In genomic region chr1:156750191-156750931, GRCh38 we compare ENCODE assay signal across 6 cellular contexts. TPM values are rescaled to one million over a fixed set of nuclear protein-coding genes. Genes with fewer than 3 reads are reported as not detected.
DNase-seq lines count a peak whose midpoint lies in the region; FAIRE-seq and TF ChIP-seq lines count a peak whose summit lies in the region.

No MANE protein-coding gene starts in this region.

- peak overlapping the region; percentile 80 for H3K4me2 ChIP-seq in parathyroid adenoma (ENCODE audit: low read length)

- no peaks in the 10 kb centered on the region for H3K9me3 ChIP-seq in colonic mucosa
- H3K9me3 ChIP-seq in parathyroid adenoma (ENCODE audit: control insufficient read depth, low read length), result no peaks in the 10 kb centered on the region

- peak overlapping the region; percentile 95 for H3K4me3 ChIP-seq in colonic mucosa
- peak overlapping the region; percentile 83 for H3K4me3 ChIP-seq in parathyroid adenoma (ENCODE audit: low read depth, low read length)

- TF ChIP-seq CTCF in D721Med (IDR thresholded peaks at IDR 0.05; ENCODE audit: insufficient read depth, missing control alignments), result no peak
- no peak for TF ChIP-seq CTCF in colonic mucosa (IDR thresholded peaks at IDR 0.05)
- no peak for TF ChIP-seq CTCF in parathyroid adenoma (IDR thresholded peaks at IDR 0.05)

- no peak for FAIRE-seq in D721Med (lab: Jason Lieb, UNC)
- FAIRE-seq in H54 (lab: Jason Lieb, UNC), result no peak

- H3K27ac ChIP-seq in colonic mucosa, result peak overlapping the region; percentile 94
- peak overlapping the region; percentile 99 for H3K27ac ChIP-seq in parathyroid adenoma

- H3K27me3 ChIP-seq in colonic mucosa (no peaks in the 10 kb centered on the region), parathyroid adenoma (ENCODE audit: control insufficient read depth, insufficient read depth, low read length) (no peaks in the 10 kb centered on the region)

- H3K79me2 ChIP-seq in parathyroid adenoma, result peaks cover 33% of the 10 kb centered on the region

- intact Hi-C loops in colonic mucosa (cut with DNase I), result no loop called here

- H3K36me3 ChIP-seq in colonic mucosa, result no peaks in the 10 kb centered on the region
- H3K36me3 ChIP-seq in parathyroid adenoma (ENCODE audit: control insufficient read depth, insufficient read depth, low read length), result no peaks in the 10 kb centered on the region

- peaks cover 27% of the 10 kb centered on the region for H3K4me1 ChIP-seq in colonic mucosa
- H3K4me1 ChIP-seq in parathyroid adenoma, result peaks cover 21% of the 10 kb centered on the region

- H3K9ac ChIP-seq in colonic mucosa (ENCODE audit: low read depth in 2 of 2, low read length in 2 of 2) (peak overlapping the region; percentile 98 to 99), parathyroid adenoma (peak overlapping the region; percentile 43)

- TF ChIP-seq POLR2A in H54 (IDR thresholded peaks at IDR 0.05; ENCODE audit: low read depth, low read length), result no peak

- peak; percentile 5 for DNase-seq in D721Med (ENCODE audit: insufficient read length, low spot score)
- DNase-seq in NCI-H526 (lab: John Stamatoyannopoulos, UW), result peak; percentile 69 to 85
- DNase-seq in colonic mucosa, result peak; percentile 73
- no peak for DNase-seq in H54 (ENCODE audit: insufficient read length, low spot score)
- DNase-seq in AG08395 (ENCODE audit: low spot score), result no peak

- no peak overlapping the region for H2AFZ ChIP-seq in parathyroid adenoma

RNA-seq across cellular contexts. Expression of gene HDGF, which starts 1.1 kb away (rescaled TPM):
- total RNA-seq in colonic mucosa, result 100 to 1,000 TPM; 215 to 438 TPM

RNA-seq across cellular contexts. Expression of gene MRPL24, which starts 9.5 kb away (rescaled TPM):
- total RNA-seq in colonic mucosa, result 10 to 100 TPM; 39.1 to 86.7 TPM

RNA-seq across cellular contexts. Expression of gene PRCC, which starts 17.0 kb away (rescaled TPM):
- 10 to 100 TPM; 57.1 to 58.7 TPM for total RNA-seq in colonic mucosa

RNA-seq across cellular contexts. Expression of gene ISG20L2, which starts 21.8 kb away (rescaled TPM):
- total RNA-seq in colonic mucosa, result 10 to 100 TPM; 23.4 to 30.0 TPM

RNA-seq across cellular contexts. Expression of gene METTL25B, which starts 22.1 kb away (rescaled TPM):
- total RNA-seq in colonic mucosa, result 10 to 100 TPM; 31.3 to 51.9 TPM

Comparison
In these comparisons a context has a peak if more than half of its experiments do, and no peak if none do; other contexts are left out.
1. DNase-seq: peak in D721Med (single experiment), NCI-H526 (2 of 2) and colonic mucosa (single experiment); none in H54 (single experiment) and AG08395 (single experiment).